Comparison of ENCODE assay signal across 8 cellular contexts in the genomic region with DNA sequence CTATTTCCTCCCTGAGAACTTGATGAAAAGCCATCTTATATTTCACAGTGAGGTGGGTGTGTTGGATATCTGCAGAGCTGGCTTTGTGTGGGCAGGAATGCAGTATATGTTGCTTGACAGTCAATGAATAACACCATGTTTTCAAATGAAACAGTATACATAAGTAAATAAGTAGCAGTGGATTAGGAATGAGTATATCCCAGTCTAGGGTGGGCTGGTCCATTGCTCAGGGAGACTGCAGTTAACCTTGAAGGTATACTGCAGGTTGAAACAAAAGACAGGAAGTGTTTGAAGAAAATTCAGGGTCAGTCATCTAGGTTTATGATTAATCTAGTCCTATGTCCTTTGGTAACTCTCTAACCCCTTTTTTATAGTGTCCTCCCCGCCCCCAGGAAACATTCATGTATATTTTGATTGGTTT. TPM values are rescaled to one million over a fixed set of nuclear protein-coding genes. Genes with fewer than 3 reads are reported as not detected.
DNase-seq lines count a peak whose midpoint lies in the region; ATAC-seq lines count a peak whose summit lies in the region.

No MANE protein-coding gene starts in this region.

- no peak overlapping the region for H2BK120ac ChIP-seq in neuronal stem cell (ENCODE audit: low read depth, low read length)

- H3K9ac ChIP-seq in endocrine pancreas (ENCODE audit: control insufficient read depth, insufficient read depth, low read length) (peak overlapping the region; percentile 88), neuronal stem cell (ENCODE audit: low read depth, low read length, poor library complexity) (no peak overlapping the region)

- H3K4me1 ChIP-seq in CD4-positive, alpha-beta memory T cell (ENCODE audit: insufficient read depth, low read length), result peaks cover 15% of the 10 kb centered on the region
- H3K4me1 ChIP-seq in endocrine pancreas (ENCODE audit: control insufficient read depth, insufficient read depth, low read length) (peaks cover 13% of the 10 kb centered on the region), neuronal stem cell (ENCODE audit: control insufficient read depth in 2 of 2, insufficient read depth in 1 of 2, low read depth in 1 of 2, low read length in 2 of 2) (peaks cover 13 to 33% of the 10 kb centered on the region in 2 donors)

- H3K18ac ChIP-seq in neuronal stem cell (ENCODE audit: low read length), result no peak overlapping the region

- peaks cover 5% of the 10 kb centered on the region for H3K79me1 ChIP-seq in neuronal stem cell (ENCODE audit: low read depth, low read length)

- no peaks in the 10 kb centered on the region for H3K36me3 ChIP-seq in CD4-positive, alpha-beta memory T cell (ENCODE audit: insufficient read depth, low read length)
- H3K36me3 ChIP-seq in MG63, result peaks cover 3% of the 10 kb centered on the region
- H3K36me3 ChIP-seq in endocrine pancreas (ENCODE audit: control insufficient read depth, insufficient read depth, low read length), result no peaks in the 10 kb centered on the region
- peaks cover 0 to 3% of the 10 kb centered on the region in 2 donors for H3K36me3 ChIP-seq in neuronal stem cell (replicated peaks in 1 of 2; ENCODE audit: control insufficient read depth in 2 of 2, insufficient read depth in 2 of 2, low read length in 2 of 2)

- peaks cover 12 to 23% (median 16%) of the 10 kb centered on the region in 4 donors for H3K4me1 Mint-ChIP-seq in CD4-positive, alpha-beta memory T cell

- H3K36me3 Mint-ChIP-seq in CD4-positive, alpha-beta memory T cell, result peaks cover 0 to 5% of the 10 kb centered on the region in 2 donors

- H4K8ac ChIP-seq in neuronal stem cell (ENCODE audit: low read depth, low read length), result no peak overlapping the region

- no peak overlapping the region for H3K4me3 ChIP-seq in CD4-positive, alpha-beta memory T cell (ENCODE audit: low read length in 2 of 2)
- H3K4me3 ChIP-seq in MG63, result peak overlapping the region; percentile 92
- H3K4me3 ChIP-seq in endocrine pancreas (ENCODE audit: control insufficient read depth, insufficient read depth, low read length), result peak overlapping the region; percentile 83
- peak overlapping the region; percentile 76 to 92 for H3K4me3 ChIP-seq in neuronal stem cell (ENCODE audit: low read length in 2 of 2)

- no peak overlapping the region for H2BK12ac ChIP-seq in neuronal stem cell (ENCODE audit: low read length)

- DNase-seq in CD4-positive, alpha-beta memory T cell, result no peak
- DNase-seq in MG63, result no peak
- no peak for DNase-seq in neuronal stem cell (ENCODE audit: low spot score)
- no peak for DNase-seq in SIG-M5 (lab: John Stamatoyannopoulos, UW)
- no peak for DNase-seq in NCI-H2227 treated with DMSO at 0.1 percent for 48 hours (lab: John Stamatoyannopoulos, UW)
- no peak for DNase-seq in SK-N-DZ (ENCODE audit: low spot score)

- no peak overlapping the region for H2BK15ac ChIP-seq in neuronal stem cell (ENCODE audit: low read length)

- H3K9me3 Mint-ChIP-seq in CD4-positive, alpha-beta memory T cell, result no peaks in the 10 kb centered on the region

- H3K27ac Mint-ChIP-seq in CD4-positive, alpha-beta memory T cell, result peak overlapping the region in 4 of 7 donors; percentile 3 to 83 (median 68)

- no peak overlapping the region for H3K14ac ChIP-seq in neuronal stem cell (ENCODE audit: low read length)

- POLR2A ChIA-PET in CD4-positive, alpha-beta memory T cell (lab: Charles Lee; ENCODE audit: partially characterized antibody), result no interaction called here

- H3K27me3 Mint-ChIP-seq in CD4-positive, alpha-beta memory T cell, result peaks cover 6 to 18% of the 10 kb centered on the region in 2 donors

- no peak overlapping the region for H2AK5ac ChIP-seq in neuronal stem cell (ENCODE audit: low read depth, low read length)

- no peaks in the 10 kb centered on the region for H3K9me3 ChIP-seq in CD4-positive, alpha-beta memory T cell (ENCODE audit: control insufficient read depth in 1 of 2, low read length in 2 of 2)
- H3K9me3 ChIP-seq in MG63, result no peaks in the 10 kb centered on the region
- H3K9me3 ChIP-seq in endocrine pancreas (ENCODE audit: control insufficient read depth, low read length), result no peaks in the 10 kb centered on the region
- no peaks in the 10 kb centered on the region for H3K9me3 ChIP-seq in neuronal stem cell (replicated peaks in 1 of 2; ENCODE audit: control insufficient read depth in 2 of 2, insufficient read depth in 1 of 2, low read depth in 1 of 2, low read length in 2 of 2)

- WGBS in neuronal stem cell (ENCODE audit: extremely low coverage in 2 of 2, insufficient read length in 2 of 2, insufficient replicate concordance in 1 of 2), 2 donors, result no CpG with 5 or more reads among the region's 1 CpG

- no peak overlapping the region for H3K27ac ChIP-seq in CD4-positive, alpha-beta memory T cell (ENCODE audit: low read depth, low read length)
- no peak overlapping the region for H3K27ac ChIP-seq in neuronal stem cell (replicated peaks; ENCODE audit: low read length)

- H4K91ac ChIP-seq in neuronal stem cell (ENCODE audit: low read depth, low read length, poor library complexity), result no peak overlapping the region

- H3K4me2 ChIP-seq in neuronal stem cell (ENCODE audit: insufficient read depth, low read length, poor library complexity, severe bottlenecking), result peak overlapping the region; percentile 74

- CTCF ChIA-PET in CD4-positive, alpha-beta memory T cell (lab: Charles Lee; ENCODE audit: partially characterized antibody), result interaction anchor here (1.0 to 1.3 kb wide), 3 partner anchors 67 to 311 kb away, joined by 3 to 5 read pairs (median 3); no protein-coding TSS in a partner anchor

- H3K4ac ChIP-seq in neuronal stem cell (ENCODE audit: low read length), result no peak overlapping the region

- H3K4me3 Mint-ChIP-seq in CD4-positive, alpha-beta memory T cell, result peak overlapping the region; percentile 92 to 96 (median 94)

- no peak overlapping the region for H3K23ac ChIP-seq in neuronal stem cell (ENCODE audit: low read depth, low read length, poor library complexity)

- no peak for ATAC-seq in HG02610 (IDR thresholded peaks at IDR 0.05; ENCODE audit: unreplicated experiment)

- no peaks in the 10 kb centered on the region for H3K27me3 ChIP-seq in CD4-positive, alpha-beta memory T cell (ENCODE audit: insufficient read depth, low read length)
- no peaks in the 10 kb centered on the region for H3K27me3 ChIP-seq in MG63
- H3K27me3 ChIP-seq in endocrine pancreas (ENCODE audit: control insufficient read depth, insufficient read depth, low read length), result no peaks in the 10 kb centered on the region
- H3K27me3 ChIP-seq in neuronal stem cell (ENCODE audit: control insufficient read depth in 3 of 3, insufficient read depth in 3 of 3, low read depth in 1 of 3, low read length in 3 of 3), result no peaks in the 10 kb centered on the region

- intact Hi-C loops in CD4-positive, alpha-beta memory T cell (cut with micrococcal nuclease), result no loop called here

- no peak overlapping the region for H2BK5ac ChIP-seq in neuronal stem cell (ENCODE audit: low read length)

- H2AFZ ChIP-seq in neuronal stem cell (ENCODE audit: low read length), result peak overlapping the region; percentile 90

RNA-seq across cellular contexts. Expression of a gene that starts 1.0 kb away (rescaled TPM):
- total RNA-seq in CD4-positive, alpha-beta memory T cell, result under 1 TPM; 0.47 to 0.84 TPM
- under 1 TPM in 1 of 2 donors, not detected in 1; 0.24 TPM for polyA plus RNA-seq in CD4-positive, alpha-beta memory T cell
- total RNA-seq in MG63 (2014; rRNA removed; shearing (Covaris generic); ENCODE audit: low replicate concordance), result 11.9 and 16.3 TPM in 2 replicates
- polyA plus RNA-seq in neuronal stem cell (2013, experiment 1 of 2), result 14.9 TPM
- polyA plus RNA-seq in neuronal stem cell (2013, experiment 2 of 2), result 14.5 TPM
- 8.8 and 9.4 TPM in 2 replicates for polyA plus RNA-seq in SK-N-DZ (2014; cell fraction: cytosol; rRNA removed)
- 3.7 and 4.7 TPM in 2 replicates for polyA plus RNA-seq in SK-N-DZ (2014; cell fraction: nucleus; rRNA removed)

Comparison
In these comparisons a context has a peak if more than half of its experiments do, and no peak if none do; other contexts are left out.
1. H3K4me3 ChIP-seq: peak in MG63 (single experiment), endocrine pancreas (single experiment) and neuronal stem cell (2 of 2); none in CD4-positive, alpha-beta memory T cell (0 of 2).